ENCODE assay signal across 10 cellular contexts in genomic region chr17:38797091-38797490, GRCh38. TPM values are rescaled to one million over a fixed set of nuclear protein-coding genes. Genes with fewer than 3 reads are reported as not detected.
DNase-seq lines count a peak whose midpoint lies in the region; ATAC-seq and TF ChIP-seq lines count a peak whose summit lies in the region.
"Had no signal": no experiment of that assay in that cellular context is flagged by ENCODE, and none has a peak within 500 bp of the region (broad histone marks: within the 10 kb centered on the region; RNA-seq: fewer than 3 reads in every experiment).

No MANE protein-coding gene starts in this region.

- in situ Hi-C loops in mammary epithelial cell (cut with MboI; ENCODE audit: low sequenced_read_pairs in 2 of 2) = no loop called here
- in situ Hi-C loops in G401 (cut with HindIII; ENCODE audit: low sequenced_read_pairs) = no loop called here

- peak overlapping the region; percentile 99 for H3K4me2 ChIP-seq in mammary epithelial cell (ENCODE audit: insufficient read depth, low read depth, low read length)

- peaks cover 17% of the 10 kb centered on the region for H3K4me1 ChIP-seq in mammary epithelial cell (ENCODE audit: insufficient read depth, low read length)

- no peak for TF ChIP-seq CTCF in AG10803 (conservative IDR thresholded peaks at IDR 0.05; ENCODE audit: low read length)
- TF ChIP-seq CTCF in mammary epithelial cell (conservative IDR thresholded peaks at IDR 0.05 in 1 of 2, IDR thresholded peaks at IDR 0.05 in 1 of 2; ENCODE audit: extremely low read depth in 1 of 2, insufficient read depth in 1 of 2, low read depth in 1 of 2, low read length in 2 of 2) = no peak
- TF ChIP-seq CTCF in mesothelial cell of epicardium (IDR thresholded peaks at IDR 0.05; ENCODE audit: unreplicated experiment) = no peak
- no peak for TF ChIP-seq CTCF in GM10248 (IDR thresholded peaks at IDR 0.05; ENCODE audit: control extremely low read depth, extremely low read depth, low read depth, missing control alignments)

- no peaks in the 10 kb centered on the region for H3K9me3 ChIP-seq in mammary epithelial cell (replicated peaks; ENCODE audit: insufficient read depth, low read length)

- dilution Hi-C loops in mammary epithelial cell (cut with HindIII; ENCODE audit: low sequenced_read_pairs) = loop anchor here (5.0 kb wide), 4 partner anchors 45 to 100 kb away; partner anchors contain the start of genes LASP1 and PSMB3

- CTCF ChIA-PET in mammary epithelial cell (lab: Charles Lee; ENCODE audit: low non-redundant PET) = no interaction called here
- CTCF ChIA-PET in GM10248 (lab: Yijun Ruan, JAX) = interaction anchor here (1.1 kb wide), 1 partner anchor 16 kb away, joined by 3 read pairs; no protein-coding TSS in a partner anchor

- peak overlapping the region in 3 of 4 donors; percentile 30 to 96 (median 90) for H3K4me3 Mint-ChIP-seq in IgD-negative memory B cell
- H3K4me3 Mint-ChIP-seq in mesothelial cell of epicardium = peak overlapping the region; percentile 43

- H3K27ac Mint-ChIP-seq in IgD-negative memory B cell = peak overlapping the region; percentile 1 to 86 (median 4)
- H3K27ac Mint-ChIP-seq in mesothelial cell of epicardium = peak overlapping the region; percentile 60

- peaks cover 2% of the 10 kb centered on the region for H3K36me3 Mint-ChIP-seq in IgD-negative memory B cell
- peaks cover 27% of the 10 kb centered on the region for H3K36me3 Mint-ChIP-seq in mesothelial cell of epicardium

- BruUV-seq in mammary epithelial cell (replicated peaks; lab: Mats Ljungman, UMichigan) = no TSS peak

- intact Hi-C loops in mammary epithelial cell (cut with micrococcal nuclease) = loop anchor here (5.0 kb wide), 1 partner anchor 45 kb away; the partner anchor contains the start of gene PSMB3

- H3K4me1 Mint-ChIP-seq in IgD-negative memory B cell = peaks cover 17 to 36% (median 35%) of the 10 kb centered on the region in 3 donors
- peaks cover 31% of the 10 kb centered on the region for H3K4me1 Mint-ChIP-seq in mesothelial cell of epicardium

- H3K9ac ChIP-seq in mammary epithelial cell (ENCODE audit: insufficient read depth, low read length) = peak overlapping the region; percentile 19

- no peaks in the 10 kb centered on the region for H4K20me1 ChIP-seq in mammary epithelial cell (ENCODE audit: insufficient read depth, low read length)

- H3K36me3 ChIP-seq in mammary epithelial cell (ENCODE audit: insufficient read depth, low read length) = peaks cover 8% of the 10 kb centered on the region

- peaks cover 67% of the 10 kb centered on the region for H3K79me2 ChIP-seq in mammary epithelial cell (ENCODE audit: insufficient read depth, low read length)

- no peaks in the 10 kb centered on the region for H3K27me3 ChIP-seq in mammary epithelial cell (ENCODE audit: insufficient read depth, low read length)

- POLR2A ChIA-PET in GM10248 (lab: Yijun Ruan, JAX) = interaction anchor here (1.3 kb wide), 1 partner anchor 45 kb away, joined by 3 read pairs; the partner anchor contains the start of gene PSMB3

- H3K9me3 Mint-ChIP-seq in IgD-negative memory B cell (no peaks in the 10 kb centered on the region), mesothelial cell of epicardium (no peaks in the 10 kb centered on the region)

- no peaks in the 10 kb centered on the region for H3K27me3 Mint-ChIP-seq in IgD-negative memory B cell
- H3K27me3 Mint-ChIP-seq in mesothelial cell of epicardium (ENCODE audit: low read depth) = no peaks in the 10 kb centered on the region

- ATAC-seq in GM21717 (IDR thresholded peaks at IDR 0.05; ENCODE audit: unreplicated experiment) = no peak
- ATAC-seq in HG02840 (IDR thresholded peaks at IDR 0.05; ENCODE audit: low FRiP score, unreplicated experiment) = no peak

- peak overlapping the region; percentile 93 for H3K4me3 ChIP-seq in AG10803 (ENCODE audit: low read length)
- peak overlapping the region; percentile 73 to 95 (median 86) for H3K4me3 ChIP-seq in mammary epithelial cell (replicated peaks in 1 of 3; ENCODE audit: insufficient read depth in 1 of 3, low read depth in 2 of 3, low read length in 3 of 3)

- no peak overlapping the region for H2AFZ ChIP-seq in mammary epithelial cell (ENCODE audit: low read depth, low read length)

- 36% methylated on average over 6 of the region's 6 CpGs for WGBS in mammary epithelial cell (ENCODE audit: low coverage, missing lambda C conversion rate)

- peak overlapping the region; percentile 38 for H3K27ac ChIP-seq in mammary epithelial cell (ENCODE audit: insufficient read depth, low read depth, low read length)

- DNase-seq in AG10803 (ENCODE audit: low read depth) (peak; percentile 33), mammary epithelial cell (peak; percentile 66), mesothelial cell of epicardium (ENCODE audit: low spot score in 2 of 2, unreplicated experiment in 2 of 2) (no peak), GM10248 (ENCODE audit: extremely low spot score) (no peak), G401 (ENCODE audit: low spot score) (no peak)
- DNase-seq: DMS79, NCI-H345 had no signal

RNA-seq across cellular contexts. Expression of gene PIP4K2B, which starts 2.3 kb away (rescaled TPM):
- 11.5 TPM for polyA plus RNA-seq in IgD-negative memory B cell
- 10 to 100 TPM; 34.6 to 55.7 TPM for total RNA-seq in mammary epithelial cell
- polyA plus RNA-seq in mammary epithelial cell = 26.7 TPM
- polyA minus RNA-seq in mammary epithelial cell = 65.1 TPM
- 73.5 to 81.1 TPM (median 76.0 TPM) in 3 replicates for total RNA-seq in mesothelial cell of epicardium
- 46.2 and 49.8 TPM in 2 replicates for total RNA-seq in G401 (2014; rRNA removed; shearing (Covaris generic))

RNA-seq across cellular contexts. Expression of gene CWC25, which starts 28.0 kb away (rescaled TPM):
- 17.1 TPM for polyA plus RNA-seq in IgD-negative memory B cell
- 10 to 100 TPM in 1 of 2 donors, 1 to 10 TPM in 1; 9.2 to 18.0 TPM for total RNA-seq in mammary epithelial cell
- 11.8 TPM for polyA plus RNA-seq in mammary epithelial cell
- 9.4 TPM for polyA minus RNA-seq in mammary epithelial cell
- total RNA-seq in mesothelial cell of epicardium = 19.5 to 20.9 TPM (median 20.5 TPM) in 3 replicates
- 11.2 and 19.9 TPM in 2 replicates for total RNA-seq in G401 (2014; rRNA removed; shearing (Covaris generic))

RNA-seq across cellular contexts. Expression of gene PSMB3, which starts 44.5 kb away (rescaled TPM):
- polyA plus RNA-seq in IgD-negative memory B cell = 426 TPM
- total RNA-seq in mammary epithelial cell = 100 to 1,000 TPM; 150 to 218 TPM
- 426 TPM for polyA plus RNA-seq in mammary epithelial cell
- polyA minus RNA-seq in mammary epithelial cell = 235 TPM
- 107 to 121 TPM (median 115 TPM) in 3 replicates for total RNA-seq in mesothelial cell of epicardium
- total RNA-seq in G401 (2014; rRNA removed; shearing (Covaris generic)) = 277 and 414 TPM in 2 replicates

RNA-seq across cellular contexts. Expression of gene PCGF2, which starts 49.0 kb away (rescaled TPM):
- polyA plus RNA-seq in IgD-negative memory B cell = not detected
- 10 to 100 TPM in 1 of 2 donors, 1 to 10 TPM in 1; 3.0 to 36.4 TPM for total RNA-seq in mammary epithelial cell
- 6.4 TPM for polyA plus RNA-seq in mammary epithelial cell
- 14.0 TPM for polyA minus RNA-seq in mammary epithelial cell
- 83.3 to 95.8 TPM (median 91.9 TPM) in 3 replicates for total RNA-seq in mesothelial cell of epicardium
- 5.5 and 12.5 TPM in 2 replicates for total RNA-seq in G401 (2014; rRNA removed; shearing (Covaris generic))

RNA-seq across cellular contexts. Expression of gene RPL23, which starts 56.4 kb away (rescaled TPM):
- polyA plus RNA-seq in IgD-negative memory B cell (1,385 TPM), mammary epithelial cell (2,470 TPM)
- total RNA-seq in mammary epithelial cell (1,000 to 10,000 TPM in 1 of 2 donors, 100 to 1,000 TPM in 1; 693 to 1,265 TPM), mesothelial cell of epicardium (1,597 to 1,708 TPM (median 1,659 TPM) in 3 replicates)
- polyA minus RNA-seq in mammary epithelial cell = 585 TPM
- total RNA-seq in G401 (2014; rRNA removed; shearing (Covaris generic)) = 1,883 and 2,158 TPM in 2 replicates

Comparison
In these comparisons a context has a peak if more than half of its experiments do, and no peak if none do; other contexts are left out.
1. DNase-seq: peak in AG10803 (single experiment) and mammary epithelial cell (single experiment); none in mesothelial cell of epicardium (0 of 2), GM10248 (single experiment) and G401 (single experiment).